Comparison of ENCODE assay signal across 8 cellular contexts in genomic region chr13:50082426-50083283, GRCh38.
DNase-seq lines count a peak whose midpoint lies in the region; TF ChIP-seq lines count a peak whose summit lies in the region.

No MANE protein-coding gene starts in this region.

- no peak overlapping the region for H2AK5ac ChIP-seq in H9 (ENCODE audit: insufficient read length, low read length)

- H4K5ac ChIP-seq in H9 (ENCODE audit: insufficient read length, low read depth, low read length) = no peak overlapping the region

- H3K23ac ChIP-seq in H9 (ENCODE audit: insufficient read length, low read depth, low read length) = no peak overlapping the region

- H4K8ac ChIP-seq in H9 (replicated peaks; ENCODE audit: insufficient read length, low read depth, low read length) = no peak overlapping the region

- no peaks in the 10 kb centered on the region; a peak in 1 of 7 replicates for H3K36me3 Mint-ChIP-seq in H9 (ENCODE audit: insufficient read depth in 1 of 3, low read depth in 3 of 3)

- peaks cover 24 to 32% of the 10 kb centered on the region in 2 experiments for H3K4me1 Mint-ChIP-seq in H9

- no peak overlapping the region for H2BK20ac ChIP-seq in H9 (ENCODE audit: low read depth, low read length, poor library complexity, severe bottlenecking)

- no peaks in the 10 kb centered on the region; a peak in 1 of 5 replicates for H3K9me3 Mint-ChIP-seq in H9

- H3K18ac ChIP-seq in H9 (ENCODE audit: insufficient read length, low read depth, low read length) = no peak overlapping the region

- H3K79me2 ChIP-seq in H9 (ENCODE audit: insufficient read depth, low read length) = peaks cover 4% of the 10 kb centered on the region; the same call in 1 of the 2 replicates
- peaks cover 97% of the 10 kb centered on the region for H3K79me2 ChIP-seq in Loucy (ENCODE audit: insufficient read depth, low read length)
- H3K79me2 ChIP-seq in parathyroid adenoma = no peaks in the 10 kb centered on the region

- in situ Hi-C loops in G401 (cut with HindIII; ENCODE audit: low sequenced_read_pairs) = no loop called here

- H3K56ac ChIP-seq in H9 (ENCODE audit: insufficient read length, low read depth, low read length) = no peak overlapping the region

- H3K4ac ChIP-seq in H9 (ENCODE audit: low read depth, low read length) = no peak overlapping the region

- H2BK15ac ChIP-seq in H9 (ENCODE audit: low read depth, low read length) = no peak overlapping the region

- H2AFZ ChIP-seq in H9 (ENCODE audit: low read length) (no peak overlapping the region), Loucy (ENCODE audit: low read length) (peak overlapping the region; percentile 76), parathyroid adenoma (peak overlapping the region; percentile 76)

- H3K4me1 ChIP-seq in H9 (ENCODE audit: insufficient read depth, low read length) (no peaks in the 10 kb centered on the region), Loucy (ENCODE audit: insufficient read depth, low read length, poor library complexity, severe bottlenecking) (peaks cover 50% of the 10 kb centered on the region), parathyroid adenoma (no peaks in the 10 kb centered on the region), urinary bladder (ENCODE audit: insufficient read depth) (no peaks in the 10 kb centered on the region)

- H3K9ac ChIP-seq in H9 (ENCODE audit: extremely low read depth, insufficient read length, low read length) (peak overlapping the region; percentile 12), Loucy (ENCODE audit: low read depth, low read length, poor library complexity, severe bottlenecking) (peak overlapping the region; percentile 83), parathyroid adenoma (no peak overlapping the region)

- peaks cover 17% of the 10 kb centered on the region for H3K23me2 ChIP-seq in H9 (ENCODE audit: insufficient read length, low read depth, low read length, poor library complexity, severe bottlenecking)

- H3K79me1 ChIP-seq in H9 (ENCODE audit: insufficient read depth, low read depth, low read length, poor library complexity, severe bottlenecking) = no peaks in the 10 kb centered on the region

- H3K4me3 Mint-ChIP-seq in H9 = peak overlapping the region; percentile 98 to 99

- H3K9me3 ChIP-seq in H9 (ENCODE audit: control insufficient read depth, low read depth, low read length) = no peaks in the 10 kb centered on the region
- no peaks in the 10 kb centered on the region for H3K9me3 ChIP-seq in Loucy (ENCODE audit: insufficient read depth, low read depth, low read length)
- no peaks in the 10 kb centered on the region for H3K9me3 ChIP-seq in parathyroid adenoma (ENCODE audit: control insufficient read depth, low read length)

- DNase-seq in G401 (ENCODE audit: low spot score) = peak; percentile 66
- peak; percentile 74 for DNase-seq in H9
- peak; percentile 59 to 80 for DNase-seq in SHP77 (lab: John Stamatoyannopoulos, UW)
- peak; percentile 37 for DNase-seq in activated gamma-delta T cell (lab: John Stamatoyannopoulos, UW)
- peak; percentile 94 for DNase-seq in glomerular visceral epithelial cell (ENCODE audit: extremely low spot score)

- H4K91ac ChIP-seq in H9 (ENCODE audit: insufficient read length, low read depth, low read length) = no peak overlapping the region

- H3K14ac ChIP-seq in H9 (ENCODE audit: insufficient read depth, low read length) = no peak overlapping the region

- no peak overlapping the region for H2BK5ac ChIP-seq in H9 (ENCODE audit: insufficient read length, low read length)

- no peak overlapping the region for H2BK120ac ChIP-seq in H9 (ENCODE audit: low read depth, low read length, poor library complexity, severe bottlenecking)

- no peaks in the 10 kb centered on the region for H3K27me3 ChIP-seq in H9 (ENCODE audit: insufficient read depth, low read length)
- peaks cover 19% of the 10 kb centered on the region for H3K27me3 ChIP-seq in Loucy (ENCODE audit: insufficient read depth, low read length, poor library complexity, severe bottlenecking)
- H3K27me3 ChIP-seq in parathyroid adenoma (ENCODE audit: control insufficient read depth, insufficient read depth, low read length) = no peaks in the 10 kb centered on the region

- H4K20me1 ChIP-seq in H9 (ENCODE audit: control insufficient read depth, insufficient read depth, insufficient read length) (no peaks in the 10 kb centered on the region), Loucy (ENCODE audit: insufficient read depth, low read length, poor library complexity, severe bottlenecking) (peaks cover 76% of the 10 kb centered on the region)

- peaks cover 6% of the 10 kb centered on the region for H3F3A ChIP-seq in Loucy (ENCODE audit: low read depth)

- WGBS in H9 (ENCODE audit: extremely low coverage, insufficient read length, low lambda C conversion rate) = no CpG with 5 or more reads among the region's 28 CpGs
- 3% methylated on average over 28 of the region's 28 CpGs for WGBS in urinary bladder

- H3K4me3 ChIP-seq in Loucy (ENCODE audit: low read length, poor library complexity, severe bottlenecking) = peak overlapping the region; percentile 87
- peak overlapping the region; percentile 75 for H3K4me3 ChIP-seq in parathyroid adenoma (ENCODE audit: low read depth, low read length)
- H3K4me3 ChIP-seq in urinary bladder (ENCODE audit: low read depth, low read length) = peak overlapping the region; percentile 41

- TF ChIP-seq CTCF in H9 (conservative IDR thresholded peaks at IDR 0.05) (no peak), Loucy (conservative IDR thresholded peaks at IDR 0.05; ENCODE audit: low read length) (no peak), parathyroid adenoma (IDR thresholded peaks at IDR 0.05) (no peak)

- peak overlapping the region; percentile 59 to 98 (median 94); a peak in 5 of 7 replicates for H3K27ac Mint-ChIP-seq in H9

- no peaks in the 10 kb centered on the region for H3K9me2 ChIP-seq in Loucy (replicated peaks; ENCODE audit: low read depth, low read length)

- peak overlapping the region; percentile 68 for H3K4me2 ChIP-seq in H9 (ENCODE audit: insufficient read depth, insufficient read length, low read length)
- peak overlapping the region; percentile 93 for H3K4me2 ChIP-seq in Loucy (ENCODE audit: low read depth, low read length, poor library complexity, severe bottlenecking)
- peak overlapping the region; percentile 89 for H3K4me2 ChIP-seq in parathyroid adenoma (ENCODE audit: low read length)

- no peak overlapping the region for H3T11ph ChIP-seq in H9 (ENCODE audit: low read length)

- H3K27ac ChIP-seq in H9 (ENCODE audit: insufficient read length, low read depth, low read length) (no peak overlapping the region), parathyroid adenoma (peak overlapping the region; percentile 51), urinary bladder (ENCODE audit: low read depth) (no peak overlapping the region)

- no peaks in the 10 kb centered on the region for H3K36me3 ChIP-seq in Loucy (ENCODE audit: insufficient read depth, low read length)
- no peaks in the 10 kb centered on the region for H3K36me3 ChIP-seq in parathyroid adenoma (ENCODE audit: control insufficient read depth, insufficient read depth, low read length)
- no peaks in the 10 kb centered on the region for H3K36me3 ChIP-seq in urinary bladder (ENCODE audit: insufficient read depth)

- H2BK12ac ChIP-seq in H9 (ENCODE audit: insufficient read length, low read depth, low read length) = no peak overlapping the region

- H3K27me3 Mint-ChIP-seq in H9 (ENCODE audit: low read depth) = peaks cover 5% of the 10 kb centered on the region; the same call in 1 of the 2 replicates

Comparison
In these comparisons a context has a peak if more than half of its experiments do, and no peak if none do; other contexts are left out.
1. DNase-seq: peak in every context shown above with its lines; median percentile 94 in glomerular visceral epithelial cell; 74 in H9; 70 in SHP77; 66 in G401; 37 in activated gamma-delta T cell.